In the genomic region with DNA sequence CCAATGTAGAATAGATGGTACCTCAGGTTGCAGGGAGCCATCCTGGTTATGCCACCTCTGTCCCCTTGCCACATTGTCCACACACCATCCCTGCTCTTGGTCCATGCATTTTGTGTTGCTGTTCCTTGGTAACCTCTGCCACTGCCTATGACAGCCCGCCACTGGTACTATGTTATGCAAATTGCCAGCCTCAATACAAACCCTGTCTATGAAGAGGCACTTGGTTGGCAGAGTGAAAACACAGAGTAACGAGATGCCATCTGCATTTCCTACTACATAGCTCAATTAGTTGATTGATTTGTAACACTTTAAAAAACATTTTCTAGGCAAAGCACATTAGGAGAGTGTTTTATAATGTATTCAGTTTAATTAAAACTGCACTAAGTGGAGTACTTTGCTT, we compare ENCODE assay signal across 27 cellular contexts.
DNase-seq lines count a peak whose midpoint lies in the region; ATAC-seq and TF ChIP-seq lines count a peak whose summit lies in the region.
"Had no signal": no experiment of that assay in that cellular context is flagged by ENCODE, and none has a peak within 500 bp of the region (broad histone marks: within the 10 kb centered on the region; RNA-seq: fewer than 3 reads in every experiment).

No MANE protein-coding gene starts in this region.

- H3K4me3 Mint-ChIP-seq in activated T-helper 17 cell treated with anti-CD3 and anti-CD28 coated beads, Interleukin-2, amount 50 U/mL, for 72 hours: no peak overlapping the region
- H3K4me3 Mint-ChIP-seq: CD4-positive, alpha-beta T cell; HFFc6; neural progenitor cell had no signal

- DNase-seq in NCI-H2171 treated with DMSO at 0.1 percent for 48 hours (lab: John Stamatoyannopoulos, UW) (peak; percentile 52), NCI-H2171 (lab: John Stamatoyannopoulos, UW) (no peak), NCI-H526 treated with DMSO at 0.1 percent for 48 hours (lab: John Stamatoyannopoulos, UW) (peak; percentile 73), globus pallidus (ENCODE audit: low spot score) (peak; percentile 69), mucosa of descending colon (no peak), NCI-H187 (lab: John Stamatoyannopoulos, UW) (no peak)
- DNase-seq: activated CD4-positive, alpha-beta T cell treated with anti-CD3 and anti-CD28 coated beads for 48 hours; activated CD8-positive, alpha-beta memory T cell treated with anti-CD3 and anti-CD28 coated beads for 24 hours; activated T-cell treated with anti-CD3 and anti-CD28 coated beads for 4 hours; CD4-positive, alpha-beta T cell; gastrocnemius medialis; GOT3; HFFc6; left cardiac atrium; mammary epithelial cell; NCI-H1092 treated with DMSO at 0.1 percent for 48 hours; pancreas; SIG-M5; stimulated activated naive CD4-positive, alpha-beta T cell; SW 1271; T-helper 9 cell had no signal

- H3K4me1 Mint-ChIP-seq in activated T-helper 17 cell treated with anti-CD3 and anti-CD28 coated beads, Interleukin-2, amount 50 U/mL, for 72 hours: no peaks in the 10 kb centered on the region

- ATAC-seq in HG02759 (IDR thresholded peaks at IDR 0.05; ENCODE audit: unreplicated experiment) (no peak), mucosa of descending colon (no peak)
- no peak for ATAC-seq in activated T-helper 17 cell treated with anti-CD3 and anti-CD28 coated beads, Interleukin-2, amount 50 U/mL, for 72 hours (replicated peaks)
- ATAC-seq: activated naive CD4-positive, alpha-beta T cell treated with anti-CD3 and anti-CD28 coated beads, Interleukin-2, amount 50 U/mL, for 72 hours; gastrocnemius medialis; K562; left cardiac atrium; pancreas had no signal

- H3K9me3 Mint-ChIP-seq in activated T-helper 17 cell treated with anti-CD3 and anti-CD28 coated beads, Interleukin-2, amount 50 U/mL, for 72 hours: no peaks in the 10 kb centered on the region
- H3K9me3 Mint-ChIP-seq: HFFc6, neural progenitor cell had no signal

- no peaks in the 10 kb centered on the region for H3K36me3 ChIP-seq in mucosa of descending colon (ENCODE audit: low read depth)
- H3K36me3 ChIP-seq: gastrocnemius medialis, neural progenitor cell, pancreas had no signal

- no peak for TF ChIP-seq CTCF in mucosa of descending colon (IDR thresholded peaks at IDR 0.05)

- H3K9me3 ChIP-seq in mucosa of descending colon: no peaks in the 10 kb centered on the region
- H3K9me3 ChIP-seq: gastrocnemius medialis, pancreas had no signal

- intact Hi-C loops in mucosa of descending colon (cut with DNase I, micrococcal nuclease): no loop called here

- no peaks in the 10 kb centered on the region for H3K27me3 Mint-ChIP-seq in activated T-helper 17 cell treated with anti-CD3 and anti-CD28 coated beads, Interleukin-2, amount 50 U/mL, for 72 hours
- H3K27me3 Mint-ChIP-seq: CD4-positive, alpha-beta T cell had no signal

- H3K36me3 Mint-ChIP-seq in activated T-helper 17 cell treated with anti-CD3 and anti-CD28 coated beads, Interleukin-2, amount 50 U/mL, for 72 hours (ENCODE audit: low read depth): no peaks in the 10 kb centered on the region
- H3K36me3 Mint-ChIP-seq: activated naive CD4-positive, alpha-beta T cell treated with anti-CD3 and anti-CD28 coated beads, Interleukin-2, amount 50 U/mL, for 72 hours; neural progenitor cell had no signal

- no peak overlapping the region for H3K27ac Mint-ChIP-seq in activated T-helper 17 cell treated with anti-CD3 and anti-CD28 coated beads, Interleukin-2, amount 50 U/mL, for 72 hours
- H3K27ac Mint-ChIP-seq: activated naive CD4-positive, alpha-beta T cell treated with anti-CD3 and anti-CD28 coated beads, Interleukin-2, amount 50 U/mL, for 72 hours; CD4-positive, alpha-beta T cell; HFFc6; neural progenitor cell had no signal

- H3K4me1 ChIP-seq in mucosa of descending colon (ENCODE audit: low read depth): no peaks in the 10 kb centered on the region
- H3K4me1 ChIP-seq: pancreas had no signal

- H3K4me3 ChIP-seq in mucosa of descending colon: no peak overlapping the region
- H3K4me3 ChIP-seq: gastrocnemius medialis, K562, neural progenitor cell, pancreas, skin epidermis had no signal

Comparison
In these comparisons a context has a peak if more than half of its experiments do, and no peak if none do; other contexts are left out.
1. DNase-seq: peak in NCI-H2171 treated with DMSO at 0.1 percent for 48 hours (single experiment), NCI-H526 treated with DMSO at 0.1 percent for 48 hours (single experiment) and globus pallidus (single experiment); none in NCI-H2171 (single experiment), mucosa of descending colon (0 of 3) and NCI-H187 (0 of 2).